ENCODE assay signal across 16 cellular contexts in the genomic region with DNA sequence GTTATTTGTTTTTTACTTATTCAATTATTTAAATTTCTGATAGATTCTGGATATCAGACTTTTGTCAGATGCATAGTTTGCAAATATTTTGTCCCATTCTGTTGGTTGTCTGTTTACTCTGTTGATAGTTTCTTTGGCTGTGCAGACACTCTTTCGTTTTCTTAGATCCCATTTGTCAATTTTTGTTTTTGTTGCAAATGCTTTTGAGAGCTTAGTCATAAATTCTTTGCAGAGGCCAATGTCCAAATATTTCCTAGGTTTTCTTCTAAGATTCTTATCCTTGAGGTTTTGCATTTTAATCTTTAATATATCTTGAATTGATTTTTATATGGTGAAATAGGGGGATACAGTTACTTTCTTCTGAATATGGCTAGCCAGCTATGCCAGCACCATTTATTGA.
"Had no signal": no experiment of that assay in that cellular context is flagged by ENCODE, and none has a peak within 500 bp of the region (broad histone marks: within the 10 kb centered on the region; RNA-seq: fewer than 3 reads in every experiment).

No MANE protein-coding gene starts in this region.

- H3K9me3 ChIP-seq: transverse colon had no signal

- H3K4me3 ChIP-seq: neural progenitor cell, transverse colon had no signal

- H3K4me1 ChIP-seq: neural progenitor cell, transverse colon had no signal

- DNase-seq: activated CD4-positive, alpha-beta T cell treated with anti-CD3 and anti-CD28 coated beads for 1 hour; activated CD4-positive, alpha-beta T cell treated with anti-CD3 and anti-CD28 coated beads, Interleukin-2, amount 50 U/mL, for 48 hours; activated CD8-positive, alpha-beta memory T cell treated with anti-CD3 and anti-CD28 coated beads, Interleukin-2, amount 10 ng/mL, durations not matched to agents 7 days and 5 days; activated effector memory CD4-positive, alpha-beta T cell treated with anti-CD3 and anti-CD28 coated beads, Interleukin-2, amount 50 U/mL, for 16 hours; activated T-cell treated with anti-CD3 and anti-CD28 coated beads, Interleukin-2, amount 50 U/mL, for 24 hours; anterior cingulate cortex; cortex of kidney; effector memory CD4-positive, alpha-beta T cell; kidney glomerular epithelial cell; small intestine; stimulated activated naive CD4-positive, alpha-beta T cell; substantia nigra; T-helper 9 cell; transverse colon had no signal

- H3K27ac ChIP-seq: neural progenitor cell, transverse colon had no signal

- H3K9ac ChIP-seq: neural progenitor cell had no signal

- ATAC-seq: activated CD8-positive, alpha-beta memory T cell treated with anti-CD3 and anti-CD28 coated beads, Interleukin-2, amount 10 ng/mL, durations not matched to agents 7 days and 5 days; activated naive CD4-positive, alpha-beta T cell treated with anti-CD3 and anti-CD28 coated beads, Interleukin-2, amount 50 U/mL, for 72 hours had no signal

- H3K36me3 ChIP-seq: neural progenitor cell, transverse colon had no signal

- H3K4me2 ChIP-seq: neural progenitor cell had no signal

- H3K27me3 ChIP-seq: neural progenitor cell, transverse colon had no signal

- H2AFZ ChIP-seq: neural progenitor cell had no signal
